ENCODE assay signal across 33 cellular contexts in the genomic region with DNA sequence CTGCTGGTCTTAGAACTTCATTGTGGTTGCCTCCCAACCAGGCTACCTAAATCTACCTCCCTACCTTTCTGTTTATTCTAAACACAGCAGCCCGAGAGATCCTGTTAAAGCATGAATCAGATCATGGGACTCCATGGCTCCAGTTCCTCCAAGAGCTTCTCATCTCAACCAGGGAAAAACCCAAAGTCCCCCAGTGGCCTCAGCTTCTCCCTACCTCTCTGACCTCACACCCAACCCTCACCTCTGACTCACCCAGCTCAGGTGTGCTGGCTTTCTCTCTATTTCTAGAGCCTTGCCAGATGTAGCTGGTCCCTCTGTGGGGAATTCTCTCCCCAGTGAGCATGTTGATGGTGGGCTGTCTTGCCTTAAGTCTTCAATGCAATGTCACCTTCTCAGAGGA.
"Had no signal": no experiment of that assay in that cellular context is flagged by ENCODE, and none has a peak within 500 bp of the region (broad histone marks: within the 10 kb centered on the region; RNA-seq: fewer than 3 reads in every experiment).

No MANE protein-coding gene starts in this region.

- H3K9me3 ChIP-seq: colonic mucosa, esophagus squamous epithelium, heart left ventricle had no signal

- H3K36me3 Mint-ChIP-seq: activated naive CD8-positive, alpha-beta T cell had no signal

- H3K9me3 Mint-ChIP-seq: activated B cell treated with CpG ODN at 0.5 μM for 24 hours; activated CD8-positive, alpha-beta T cell treated with anti-CD3 and anti-CD28 coated beads for 36 hours; activated T-cell treated with anti-CD3 and anti-CD28 coated beads, Interleukin-2, amount 50 U/mL, for 4 hours; activated T-helper 17 cell treated with anti-CD3 and anti-CD28 coated beads, Interleukin-2, amount 50 U/mL, for 72 hours; T-helper 2 cell treated with Interferon-gamma antibody and Interleukin-4, amounts not matched to agents 5 μg/mL and 100 μg/mL, for 36 hours had no signal

- FAIRE-seq: astrocyte, frontal cortex had no signal

- H3K36me3 ChIP-seq: brain microvascular endothelial cell, cardiac muscle cell, colonic mucosa, esophagus squamous epithelium, heart left ventricle, WERI-Rb-1 had no signal

- H3K27ac Mint-ChIP-seq: activated B cell treated with CpG ODN at 0.5 μM for 24 hours; activated CD8-positive, alpha-beta T cell treated with anti-CD3 and anti-CD28 coated beads for 36 hours; activated naive CD8-positive, alpha-beta T cell; activated T-helper 17 cell treated with anti-CD3 and anti-CD28 coated beads, Interleukin-2, amount 50 U/mL, for 72 hours; T-helper 17 cell; T-helper 2 cell treated with Interferon-gamma antibody and Interleukin-4, amounts not matched to agents 5 μg/mL and 100 μg/mL, for 36 hours had no signal

- H3K27me3 ChIP-seq: colonic mucosa had no signal

- H3K4me1 Mint-ChIP-seq: activated B cell treated with CpG ODN at 0.5 μM for 24 hours; activated T-helper 17 cell treated with anti-CD3 and anti-CD28 coated beads, Interleukin-2, amount 50 U/mL, for 72 hours; T-helper 17 cell had no signal

- H3K27ac ChIP-seq: brain microvascular endothelial cell, cardiac muscle cell, colonic mucosa, esophagus squamous epithelium, heart left ventricle, WERI-Rb-1 had no signal

- H3K4me3 ChIP-seq: cardiac muscle cell, colonic mucosa, esophagus squamous epithelium, heart left ventricle had no signal

- DNase-seq: activated B cell treated with CpG ODN at 0.5 μM for 24 hours; activated CD4-positive, alpha-beta T cell treated with anti-CD3 and anti-CD28 coated beads for 48 hours; activated CD4-positive, alpha-beta T cell treated with anti-CD3 and anti-CD28 coated beads, Interleukin-2, amount 50 U/mL, for 1 hour; activated CD4-positive, alpha-beta T cell treated with anti-CD3 and anti-CD28 coated beads, Interleukin-2, amount 50 U/mL, for 48 hours; activated CD8-positive, alpha-beta memory T cell treated with anti-CD3 and anti-CD28 coated beads for 24 hours; activated CD8-positive, alpha-beta T cell treated with anti-CD3 and anti-CD28 coated beads for 36 hours; activated effector memory CD4-positive, alpha-beta T cell treated with Interleukin-2 at 50 U/mL for 16 hours; activated gamma-delta T cell treated with Interleukin-2 at 50 U/mL for 16 hours; activated naive CD4-positive, alpha-beta T cell treated with anti-CD3 and anti-CD28 coated beads, Interleukin-2, amount 50 U/mL, for 16 hours; activated naive CD4-positive, alpha-beta T cell treated with Interleukin-2 at 50 U/mL for 16 hours; activated T-cell treated with anti-CD3 and anti-CD28 coated beads, Interleukin-2, amount 50 U/mL, for 4 hours; amniotic stem cell; anterior cingulate cortex; brain microvascular endothelial cell; central memory CD4-positive, alpha-beta T cell; cerebellar nuclear complex; colonic mucosa; effector CD8-positive, alpha-beta T cell; erythroblast; esophagus squamous epithelium; glutamatergic neuron; heart left ventricle; T-helper 1 cell; T-helper 17 cell; T1000; WERI-Rb-1 had no signal

- H3K4me3 Mint-ChIP-seq: activated B cell treated with CpG ODN at 0.5 μM for 24 hours; activated CD8-positive, alpha-beta T cell treated with anti-CD3 and anti-CD28 coated beads for 36 hours; activated naive CD8-positive, alpha-beta T cell; activated T-cell treated with anti-CD3 and anti-CD28 coated beads, Interleukin-2, amount 50 U/mL, for 4 hours; activated T-helper 17 cell treated with anti-CD3 and anti-CD28 coated beads, Interleukin-2, amount 50 U/mL, for 72 hours; T-helper 17 cell; T-helper 2 cell treated with Interferon-gamma antibody and Interleukin-4, amounts not matched to agents 5 μg/mL and 100 μg/mL, for 36 hours had no signal

- ATAC-seq: activated CD4-positive, CD25-positive, alpha-beta regulatory T cell treated with anti-CD3 and anti-CD28 coated beads, Interleukin-2, amount 50 U/mL, for 24 hours; activated CD8-positive, alpha-beta T cell treated with anti-CD3 and anti-CD28 coated beads for 36 hours; activated T-cell treated with anti-CD3 and anti-CD28 coated beads, Interleukin-2, amount 50 U/mL, for 4 hours; activated T-helper 17 cell treated with anti-CD3 and anti-CD28 coated beads, Interleukin-2, amount 50 U/mL, for 72 hours; heart left ventricle; T-helper 17 cell had no signal

- H3K4me1 ChIP-seq: colonic mucosa had no signal
